ENCODE assay signal across 8 cellular contexts in the genomic region with DNA sequence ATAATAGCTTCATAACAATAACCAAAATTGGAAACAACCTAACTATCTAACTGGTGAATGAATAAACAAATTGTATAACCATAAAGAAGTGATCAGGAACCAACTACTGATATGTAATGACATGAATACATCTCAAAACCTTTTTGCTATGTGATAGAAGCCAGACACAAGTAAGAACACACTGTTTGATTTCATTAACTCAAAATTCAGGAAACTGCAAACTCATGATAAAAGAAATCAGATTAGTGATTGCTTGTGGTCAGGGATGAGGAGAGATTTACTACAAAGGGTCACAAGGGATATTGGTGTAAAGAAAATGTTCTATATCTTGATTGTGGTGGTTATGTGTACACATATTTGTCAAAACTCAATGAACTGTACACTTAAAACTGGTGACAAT. TPM values are rescaled to one million over a fixed set of nuclear protein-coding genes. Genes with fewer than 3 reads are reported as not detected.
"Had no signal": no experiment of that assay in that cellular context is flagged by ENCODE, and none has a peak within 500 bp of the region (broad histone marks: within the 10 kb centered on the region; RNA-seq: fewer than 3 reads in every experiment).

No MANE protein-coding gene starts in this region.

- H3K27ac Mint-ChIP-seq: H9 had no signal

- H2AFZ ChIP-seq: GM23248 had no signal

- DNase-seq: GM23248, GOT3, H9, HCEC 1CT, IMR-90 had no signal

- H3K4me3 ChIP-seq: GM23248, K562 had no signal

- H3K27ac ChIP-seq: GM23248 had no signal

- H3K4me3 Mint-ChIP-seq: H9 had no signal

- H3K9ac ChIP-seq: GM23248 had no signal

RNA-seq across cellular contexts. Expression of gene BRINP1, which starts 22.6 kb away (rescaled TPM):
- total RNA-seq: H4, HT-29, K562 had no signal
- polyA plus RNA-seq: IMR-90, K562 had no signal
